ENCODE assay signal across 6 cellular contexts in genomic region chr9:85230081-85230480, GRCh38.
"Had no signal": no experiment of that assay in that cellular context is flagged by ENCODE, and none has a peak within 500 bp of the region (broad histone marks: within the 10 kb centered on the region; RNA-seq: fewer than 3 reads in every experiment).

No MANE protein-coding gene starts in this region.

- H3K4me3 ChIP-seq: K562 had no signal

- DNase-seq: IMR-90, KBM-7 had no signal

- H3K4me1 Mint-ChIP-seq: IgD-negative memory B cell had no signal

- H3K36me3 Mint-ChIP-seq: IgD-negative memory B cell had no signal

- H3K4me3 Mint-ChIP-seq: IgD-negative memory B cell had no signal

- H3K27ac ChIP-seq: HL-60 had no signal

- ATAC-seq: HepG2, K562 had no signal

- H3K27me3 Mint-ChIP-seq: IgD-negative memory B cell had no signal

- H3K27ac Mint-ChIP-seq: IgD-negative memory B cell had no signal
